In the genomic region with DNA sequence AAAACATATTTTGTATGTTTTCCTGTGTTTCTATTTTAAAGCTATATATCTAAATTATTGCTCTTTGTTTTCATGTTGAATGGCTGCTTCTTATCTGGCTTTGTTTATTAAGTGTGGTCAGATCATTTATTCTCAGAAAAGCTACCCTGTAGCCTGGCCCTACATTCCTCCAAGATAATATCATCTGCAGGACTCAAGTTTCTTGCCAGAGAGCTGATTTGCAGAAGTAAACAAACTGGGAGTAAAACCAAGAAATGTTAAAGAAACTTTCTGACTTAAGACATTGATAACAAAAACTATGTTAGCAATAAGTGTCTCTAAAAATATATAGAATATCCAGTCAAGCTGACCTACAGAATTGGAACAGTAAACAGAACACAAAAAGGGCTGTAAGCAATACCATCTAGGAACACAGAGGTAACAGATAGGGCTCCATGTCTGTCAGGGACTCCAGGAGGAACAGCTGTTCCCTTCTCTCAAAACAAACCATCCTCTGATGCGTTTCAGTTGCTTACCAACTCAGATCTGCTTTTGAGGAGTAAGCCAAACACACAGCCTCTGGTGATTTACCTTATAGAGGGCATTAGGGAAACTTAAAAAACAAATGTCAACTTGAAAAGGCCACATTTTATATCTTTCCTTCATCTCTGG, we compare ENCODE assay signal across 10 cellular contexts. TPM values are rescaled to one million over a fixed set of nuclear protein-coding genes. Genes with fewer than 3 reads are reported as not detected.
DNase-seq lines count a peak whose midpoint lies in the region; TF ChIP-seq lines count a peak whose summit lies in the region.
"Had no signal": no experiment of that assay in that cellular context is flagged by ENCODE, and none has a peak within 500 bp of the region (broad histone marks: within the 10 kb centered on the region; RNA-seq: fewer than 3 reads in every experiment).

No MANE protein-coding gene starts in this region.

- no peaks in the 10 kb centered on the region for H3K79me2 ChIP-seq in mesendoderm (ENCODE audit: control insufficient read depth, insufficient read depth, low read length)

- DNase-seq in AG04450 (ENCODE audit: low read depth, low spot score) (peak; percentile 52), HCEC 1CT (peak; percentile 73), adipocyte (ENCODE audit: low read depth) (peak; percentile 83), mesendoderm (peak; percentile 43), substantia nigra (lab: John Stamatoyannopoulos, UW) (no peak), NCI-H748 treated with DMSO at 0.1 percent for 48 hours (lab: John Stamatoyannopoulos, UW) (no peak), cerebellar nuclear complex (lab: John Stamatoyannopoulos, UW) (no peak)
- DNase-seq in activated effector memory CD4-positive, alpha-beta T cell treated with Interleukin-2 at 50 U/mL for 16 hours = no peak
- DNase-seq: activated naive CD4-positive, alpha-beta T cell; stimulated activated CD4-positive, alpha-beta T cell treated with anti-CD3 and anti-CD28 coated beads, Interleukin-2, amount 100 ng/mL, for 24 hours had no signal

- no peak overlapping the region for H4K5ac ChIP-seq in mesendoderm (ENCODE audit: low read length)

- no peak overlapping the region for H3K56ac ChIP-seq in mesendoderm (ENCODE audit: low read length)

- H3K27ac ChIP-seq in AG04450 (ENCODE audit: low read depth, low read length) (no peak overlapping the region), mesendoderm (ENCODE audit: low read depth, low read length) (no peak overlapping the region), substantia nigra (ENCODE audit: low read depth, low read length, poor library complexity, severe bottlenecking) (no peak overlapping the region)

- H2AK5ac ChIP-seq in mesendoderm (ENCODE audit: low read length) = no peak overlapping the region

- H3K79me1 ChIP-seq in mesendoderm (ENCODE audit: low read length) = no peaks in the 10 kb centered on the region

- H3K9ac ChIP-seq in adipocyte (ENCODE audit: low read length) = no peak overlapping the region
- H3K9ac ChIP-seq in mesendoderm (ENCODE audit: low read length) = no peak overlapping the region

- POLR2A ChIA-PET in AG04450 (lab: Yijun Ruan, JAX) = interaction anchor here (0.5 to 1.8 kb wide), 5 partner anchors 9 to 488 kb away, joined by 3 to 15 read pairs (median 7); a partner anchor contains a TSS

- no peak overlapping the region for H3K4me2 ChIP-seq in mesendoderm (ENCODE audit: low read length)

- no peak overlapping the region for H2BK5ac ChIP-seq in mesendoderm (ENCODE audit: low read length)

- no peak overlapping the region for H3K18ac ChIP-seq in mesendoderm (ENCODE audit: low read length)

- no peak for TF ChIP-seq CTCF in AG04450 (IDR thresholded peaks at IDR 0.05; ENCODE audit: low read depth, low read length)

- H3K4me3 ChIP-seq in AG04450 (ENCODE audit: low read depth, low read length) (no peak overlapping the region), adipocyte (ENCODE audit: low read length) (peak overlapping the region; percentile 27), mesendoderm (ENCODE audit: low read length) (no peak overlapping the region)

- H3K36me3 ChIP-seq in adipocyte (ENCODE audit: control insufficient read depth, insufficient read depth, low read length, severe bottlenecking) (no peaks in the 10 kb centered on the region), mesendoderm (ENCODE audit: control insufficient read depth, insufficient read depth, low read length) (no peaks in the 10 kb centered on the region)

- no peak overlapping the region for H2BK120ac ChIP-seq in mesendoderm (ENCODE audit: low read depth, low read length)

- no peak overlapping the region for H4K8ac ChIP-seq in mesendoderm (ENCODE audit: low read depth, low read length)

- no peaks in the 10 kb centered on the region for H3K9me3 ChIP-seq in AG04450 (ENCODE audit: control insufficient read depth, insufficient read depth, low read length)
- H3K9me3 ChIP-seq in adipocyte (ENCODE audit: control insufficient read depth, low read length) = no peaks in the 10 kb centered on the region

- no peak overlapping the region for H3K23ac ChIP-seq in mesendoderm (ENCODE audit: low read length)

- H3K4me1 ChIP-seq in adipocyte (ENCODE audit: control insufficient read depth, insufficient read depth, low read length) (peaks cover 26% of the 10 kb centered on the region), mesendoderm (ENCODE audit: control insufficient read depth, low read depth, low read length) (no peaks in the 10 kb centered on the region)

- H2BK15ac ChIP-seq in mesendoderm (replicated peaks; ENCODE audit: low read depth) = no peak overlapping the region

- H3K4ac ChIP-seq in mesendoderm (ENCODE audit: low read depth, low read length) = no peak overlapping the region

- H3K27me3 ChIP-seq in AG04450 (ENCODE audit: control insufficient read depth, insufficient read depth, low read length) = no peaks in the 10 kb centered on the region
- no peaks in the 10 kb centered on the region for H3K27me3 ChIP-seq in adipocyte (replicated peaks; ENCODE audit: control insufficient read depth, insufficient read depth, low read length)
- H3K27me3 ChIP-seq in mesendoderm (ENCODE audit: insufficient read depth, low read length, poor library complexity) = no peaks in the 10 kb centered on the region

- WGBS in mesendoderm (ENCODE audit: extremely low coverage, insufficient coverage, low lambda C conversion rate) = no CpG with 5 or more reads among the region's 1 CpG

- CTCF ChIA-PET in AG04450 (lab: Charles Lee) = interaction anchor here (1.1 kb wide), 1 partner anchor 22 kb away, joined by 3 read pairs; no protein-coding TSS in a partner anchor

RNA-seq across cellular contexts. Expression of a gene that starts 17.5 kb away (rescaled TPM):
- polyA plus RNA-seq in AG04450 (2011; rRNA removed) = 7.4 and 7.5 TPM in 2 replicates
- polyA minus RNA-seq in AG04450 (2011; rRNA and poly(A)+ RNA removed) = 31.1 and 49.6 TPM in 2 replicates
- polyA plus RNA-seq in mesendoderm (2013, experiment 1 of 2) = 3.1 TPM
- polyA plus RNA-seq in mesendoderm (2013, experiment 2 of 2) = 3.5 TPM

Comparison
In these comparisons a context has a peak if more than half of its experiments do, and no peak if none do; other contexts are left out.
1. DNase-seq: peak in AG04450 (single experiment), HCEC 1CT (single experiment), adipocyte (single experiment) and mesendoderm (single experiment); none in substantia nigra (0 of 49), NCI-H748 treated with DMSO at 0.1 percent for 48 hours (single experiment), cerebellar nuclear complex (0 of 2) and activated effector memory CD4-positive, alpha-beta T cell treated with Interleukin-2 at 50 U/mL for 16 hours (single experiment).